Comparison of ENCODE assay signal across 8 cellular contexts in genomic region chr4:125314676-125315570, GRCh38. TPM values are rescaled to one million over a fixed set of nuclear protein-coding genes. Genes with fewer than 3 reads are reported as not detected.
DNase-seq lines count a peak whose midpoint lies in the region; ATAC-seq, FAIRE-seq and TF ChIP-seq lines count a peak whose summit lies in the region.

Gene FAT4 (plus strand): TSS chr4:125314955. CDS start chr4:125316412, 1,457 bp downstream.

- H3K9me3 Mint-ChIP-seq in memory B cell: no peaks in the 10 kb centered on the region
- no peaks in the 10 kb centered on the region for H3K9me3 Mint-ChIP-seq in stimulated activated naive B cell treated with anti-CD40 and anti-IgM and Interleukin-4, amounts not matched to agents 10 μg/mL and 1 μg/mL and 100 μg/mL, for 72 hours

- peak within 1 kb of the TSS; percentile 58 to 90 (median 82) for H3K4me3 ChIP-seq in endothelial cell of umbilical vein (replicated peaks in 1 of 3; ENCODE audit: insufficient read depth in 1 of 3, low read depth in 1 of 3, low read length in 3 of 3)

- peak; percentile 79 for TF ChIP-seq POLR2A in endothelial cell of umbilical vein (IDR thresholded peaks at IDR 0.05; ENCODE audit: low read depth, low read length)

- H2AFZ ChIP-seq in endothelial cell of umbilical vein (ENCODE audit: low read depth, low read length): peak within 1 kb of the TSS; percentile 82

- CTCF ChIA-PET in endothelial cell of umbilical vein (lab: Charles Lee): interaction anchor here (0.6 to 7.4 kb wide), 20 partner anchors 9 to 1643 kb away, joined by 3 to 215 read pairs (median 4); no protein-coding TSS in a partner anchor

- POLR2A ChIA-PET in endothelial cell of umbilical vein (lab: Charles Lee): interaction anchor here (0.6 to 1.2 kb wide), 4 partner anchors 9 to 350 kb away, joined by 5 to 11 read pairs (median 7); no protein-coding TSS in a partner anchor

- H3K4me2 ChIP-seq in endothelial cell of umbilical vein (ENCODE audit: insufficient read depth, low read length): peak within 1 kb of the TSS; percentile 94

- H3K4me3 Mint-ChIP-seq in memory B cell: peak within 1 kb of the TSS; percentile 78
- peak within 1 kb of the TSS; percentile 88 to 92 for H3K4me3 Mint-ChIP-seq in stimulated activated naive B cell treated with anti-CD40 and anti-IgM and Interleukin-4, amounts not matched to agents 10 μg/mL and 1 μg/mL and 100 μg/mL, for 72 hours

- H3K27ac Mint-ChIP-seq in memory B cell: no peak within 1 kb of the TSS
- H3K27ac Mint-ChIP-seq in stimulated activated naive B cell treated with anti-CD40 and anti-IgM and Interleukin-4, amounts not matched to agents 10 μg/mL and 1 μg/mL and 100 μg/mL, for 72 hours: peak within 1 kb of the TSS; percentile 79

- no peaks in the 10 kb centered on the region for H3K9me3 ChIP-seq in endothelial cell of umbilical vein (replicated peaks; ENCODE audit: control insufficient read depth, insufficient read depth, low read length)

- no peak for TF ChIP-seq CTCF in endothelial cell of umbilical vein (IDR thresholded peaks at IDR 0.05; ENCODE audit: extremely low read depth in 1 of 2, insufficient read depth in 1 of 2, low read depth in 1 of 2, low read length in 2 of 2)

- peak within 1 kb of the TSS; percentile 92 for H3K9ac ChIP-seq in endothelial cell of umbilical vein (replicated peaks; ENCODE audit: extremely low read depth, insufficient read depth, low read length)

- no peaks in the 10 kb centered on the region for H3K36me3 Mint-ChIP-seq in memory B cell
- no peaks in the 10 kb centered on the region for H3K36me3 Mint-ChIP-seq in stimulated activated naive B cell treated with anti-CD40 and anti-IgM and Interleukin-4, amounts not matched to agents 10 μg/mL and 1 μg/mL and 100 μg/mL, for 72 hours

- peaks cover 42% of the 10 kb centered on the region for H3K79me2 ChIP-seq in endothelial cell of umbilical vein (ENCODE audit: control insufficient read depth, insufficient read depth, low read length)

- no peaks in the 10 kb centered on the region for H4K20me1 ChIP-seq in endothelial cell of umbilical vein (replicated peaks; ENCODE audit: control insufficient read depth, extremely low read depth, insufficient read depth, low read length)

- peak; percentile 88 for FAIRE-seq in endothelial cell of umbilical vein (lab: Jason Lieb, UNC)

- ATAC-seq in GM18909 (IDR thresholded peaks at IDR 0.05; ENCODE audit: poor library complexity, unreplicated experiment) (peak; percentile 85), HG03103 (IDR thresholded peaks at IDR 0.05; ENCODE audit: low read depth, unreplicated experiment) (peak; percentile 65), memory B cell (ENCODE audit: low read depth) (peak; percentile 51)
- ATAC-seq in stimulated activated naive B cell treated with anti-CD40 and anti-IgM and Interleukin-4, amounts not matched to agents 10 μg/mL and 1 μg/mL and 100 μg/mL, for 72 hours (replicated peaks): peak; percentile 83 to 85

- peaks cover 29% of the 10 kb centered on the region for H3K4me1 ChIP-seq in endothelial cell of umbilical vein (ENCODE audit: control insufficient read depth, extremely low read depth, insufficient read depth, low read length)

- BruUV-seq in endothelial cell of umbilical vein (replicated peaks; lab: Mats Ljungman, UMichigan): TSS peak; percentile 5

- H3K36me3 ChIP-seq in endothelial cell of umbilical vein (ENCODE audit: control insufficient read depth in 2 of 2, extremely low read depth in 1 of 2, insufficient read depth in 2 of 2, low read length in 2 of 2): peaks cover 0 to 9% of the 10 kb centered on the region in 2 experiments

- H3K4me1 Mint-ChIP-seq in memory B cell: peaks cover 18% of the 10 kb centered on the region
- peaks cover 29 to 45% of the 10 kb centered on the region in 2 donors for H3K4me1 Mint-ChIP-seq in stimulated activated naive B cell treated with anti-CD40 and anti-IgM and Interleukin-4, amounts not matched to agents 10 μg/mL and 1 μg/mL and 100 μg/mL, for 72 hours

- peak within 1 kb of the TSS; percentile 82 for H3K27ac ChIP-seq in endothelial cell of umbilical vein (ENCODE audit: insufficient read depth, low read depth, low read length)

- no peaks in the 10 kb centered on the region for H3K27me3 ChIP-seq in endothelial cell of umbilical vein (ENCODE audit: control insufficient read depth in 2 of 2, insufficient read depth in 2 of 2, low read length in 2 of 2)

- H3K9me1 ChIP-seq in endothelial cell of umbilical vein (replicated peaks; ENCODE audit: control insufficient read depth, extremely low read depth, insufficient read depth, low read length): no peaks in the 10 kb centered on the region

- H3K27me3 Mint-ChIP-seq in memory B cell: peaks cover 24% of the 10 kb centered on the region
- peaks cover 71% of the 10 kb centered on the region in 2 donors for H3K27me3 Mint-ChIP-seq in stimulated activated naive B cell treated with anti-CD40 and anti-IgM and Interleukin-4, amounts not matched to agents 10 μg/mL and 1 μg/mL and 100 μg/mL, for 72 hours

- intact Hi-C loops in endothelial cell of umbilical vein (cut with micrococcal nuclease): loop anchor here (1.0 to 10.0 kb wide), 9 partner anchors 74 to 1540 kb away; no protein-coding TSS in a partner anchor

- DNase-seq in Ammon's horn (ENCODE audit: low spot score) (peak; percentile 96), NCI-H2227 (lab: John Stamatoyannopoulos, UW; ENCODE audit: unreplicated experiment) (peak; percentile 84), endothelial cell of umbilical vein (ENCODE audit: low read depth, low spot score) (peak; percentile 99), memory B cell (ENCODE audit: low spot score in 2 of 2) (peak in 1 of 2 donors; percentile 20)
- DNase-seq in activated CD4-positive, alpha-beta T cell treated with anti-CD3 and anti-CD28 coated beads, Interleukin-2, amount 50 U/mL, for 48 hours: peak; percentile 41 to 52
- DNase-seq in stimulated activated naive B cell treated with anti-CD40 and anti-IgM and Interleukin-4, amounts not matched to agents 10 μg/mL and 1 μg/mL and 100 μg/mL, for 72 hours: peak; percentile 47

- dilution Hi-C loops in endothelial cell of umbilical vein (cut with MboI; ENCODE audit: extremely low pct_ligation_motif_present, low sequenced_read_pairs): no loop called here

TF ChIP-seq in endothelial cell of umbilical vein, 7 proteins besides CTCF, POLR2A, EP300 and RAD21:
- TF ChIP-seq FOS (IDR thresholded peaks at IDR 0.05; ENCODE audit: borderline replicate concordance, insufficient read depth, low read length): no peak
- TF ChIP-seq GATA2 (IDR thresholded peaks at IDR 0.05; ENCODE audit: insufficient read depth, insufficient read length, low read depth, low read length): no peak
- peak; percentile 19 for TF ChIP-seq MYC (IDR thresholded peaks at IDR 0.05; ENCODE audit: low read depth, low read length)
- TF ChIP-seq JUN (IDR thresholded peaks at IDR 0.05; ENCODE audit: borderline replicate concordance, insufficient read depth, insufficient read length, low read depth): no peak
- peak; percentile 74 for TF ChIP-seq POLR2AphosphoS5 (IDR thresholded peaks at IDR 0.05; ENCODE audit: insufficient read depth, low read depth, low read length)
- TF ChIP-seq MAX (IDR thresholded peaks at IDR 0.05; ENCODE audit: insufficient read depth, insufficient read length): peak; percentile 15
- TF ChIP-seq EZH2 (IDR thresholded peaks at IDR 0.05; ENCODE audit: borderline replicate concordance, low read depth, low read length, severe bottlenecking): no peak

RNA-seq across cellular contexts. Expression of gene FAT4, which starts in this region (rescaled TPM):
- total RNA-seq in endothelial cell of umbilical vein: 33.2 and 39.1 TPM in 2 replicates
- polyA plus RNA-seq in endothelial cell of umbilical vein: 15.1 and 16.4 TPM in 2 replicates
- polyA plus RNA-seq in endothelial cell of umbilical vein (2011; cell fraction: cytosol; rRNA removed): 11.6 and 13.2 TPM in 2 replicates
- polyA plus RNA-seq in endothelial cell of umbilical vein (2011; cell fraction: nucleus; rRNA removed): 38.3 and 39.3 TPM in 2 replicates
- polyA plus RNA-seq in endothelial cell of umbilical vein (2012): 12.7 and 16.1 TPM in 2 replicates
- polyA minus RNA-seq in endothelial cell of umbilical vein: 206 and 222 TPM in 2 replicates
- polyA minus RNA-seq in endothelial cell of umbilical vein (2011; cell fraction: cytosol; rRNA and poly(A)+ RNA removed): 0.41 TPM
- polyA minus RNA-seq in endothelial cell of umbilical vein (2011; cell fraction: nucleus; rRNA and poly(A)+ RNA removed): 229 and 337 TPM in 2 replicates
